Comparison of ENCODE assay signal across 8 cellular contexts in the genomic region with DNA sequence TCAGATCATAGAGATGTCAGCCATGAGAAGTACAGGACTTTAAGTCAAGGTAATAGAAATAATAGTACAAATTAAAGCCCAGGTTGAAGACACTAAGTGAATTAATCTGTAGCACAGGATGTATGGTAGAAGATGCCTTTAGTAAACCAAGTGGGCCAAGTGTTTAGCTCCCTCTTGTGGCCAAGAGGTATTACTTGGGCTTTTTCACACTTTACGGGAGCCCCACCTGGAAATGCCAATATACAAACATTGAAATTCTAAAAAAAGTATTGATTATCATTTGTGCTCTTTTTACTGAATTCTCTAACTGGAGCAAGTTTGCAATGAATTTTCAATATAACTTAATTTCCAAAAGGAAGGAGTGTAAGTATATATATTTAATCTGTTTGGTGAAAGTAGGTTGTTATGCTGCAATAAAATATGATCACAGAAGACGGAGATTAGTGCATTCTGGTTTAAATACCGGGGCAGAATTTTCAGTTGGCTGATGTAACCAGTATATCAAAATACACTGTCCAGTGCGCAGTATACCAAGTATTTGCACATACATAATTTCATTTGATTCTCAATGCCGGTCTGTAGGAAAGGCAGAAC.
DNase-seq lines count a peak whose midpoint lies in the region; ATAC-seq, FAIRE-seq and TF ChIP-seq lines count a peak whose summit lies in the region.

No MANE protein-coding gene starts in this region.

- H3K36me3 Mint-ChIP-seq in activated T-cell treated with anti-CD3 and anti-CD28 coated beads, Interleukin-2, amount 50 U/mL, for 24 hours (ENCODE audit: low read depth), result peaks cover 20% of the 10 kb centered on the region

- H3K79me2 ChIP-seq in OCI-LY7 (ENCODE audit: insufficient read depth, low read depth, low read length) (peaks cover 17% of the 10 kb centered on the region; the same call in 1 of the 2 replicates), K562 (ENCODE audit: control insufficient read depth, insufficient read depth, low read length) (no peaks in the 10 kb centered on the region)

- no peak overlapping the region for H3K4me2 ChIP-seq in OCI-LY7 (ENCODE audit: low read length)
- no peak overlapping the region for H3K4me2 ChIP-seq in K562 (ENCODE audit: insufficient read depth, low read length)

- H3K27me3 ChIP-seq in K562 (ENCODE audit: control insufficient read depth in 2 of 2, insufficient read depth in 2 of 2, low read length in 2 of 2) (no peaks in the 10 kb centered on the region), kidney epithelial cell (ENCODE audit: control insufficient read depth, insufficient read depth, low read length) (no peaks in the 10 kb centered on the region), transverse colon (no peaks in the 10 kb centered on the region)

- H4K20me1 ChIP-seq in OCI-LY7 (ENCODE audit: insufficient read depth, low read length), result no peaks in the 10 kb centered on the region
- no peaks in the 10 kb centered on the region for H4K20me1 ChIP-seq in K562 (replicated peaks; ENCODE audit: control insufficient read depth, insufficient read depth, low read length)

- peak overlapping the region; percentile 66 for H3K27ac Mint-ChIP-seq in activated T-cell treated with anti-CD3 and anti-CD28 coated beads, Interleukin-2, amount 50 U/mL, for 24 hours

- TF ChIP-seq EP300 in K562 (IDR thresholded peaks at IDR 0.05; ENCODE audit: low read length) (no peak), transverse colon (IDR thresholded peaks at IDR 0.05; ENCODE audit: low read depth) (no peak)

- H3K9me3 Mint-ChIP-seq in activated T-cell treated with anti-CD3 and anti-CD28 coated beads, Interleukin-2, amount 50 U/mL, for 24 hours, result no peaks in the 10 kb centered on the region

- no TSS peak for BruUV-seq in OCI-LY7 (replicated peaks; lab: Mats Ljungman, UMichigan)
- BruUV-seq in K562 (replicated peaks; lab: Mats Ljungman, UMichigan), result no TSS peak

- TF ChIP-seq CTCF in OCI-LY7 (conservative IDR thresholded peaks at IDR 0.05; ENCODE audit: low read length) (peak; percentile 99), K562 (IDR thresholded peaks at IDR 0.05 in 2 of 3, conservative IDR thresholded peaks at IDR 0.05 in 1 of 3; ENCODE audit: insufficient read depth in 2 of 3, low read depth in 1 of 3, low read length in 3 of 3) (peak; percentile 26 to 52 (median 51); a peak in 5 of 6 replicates), kidney epithelial cell (IDR thresholded peaks at IDR 0.05; ENCODE audit: insufficient read depth, low read length, poor library complexity, severe bottlenecking) (peak; percentile 81), transverse colon (IDR thresholded peaks at IDR 0.05) (peak; percentile 50 to 80 (median 72))

- no peak for DNase-seq in activated T-cell treated with anti-CD3 and anti-CD28 coated beads, Interleukin-2, amount 50 U/mL, for 24 hours
- DNase-seq in activated T-cell treated with anti-CD3 and anti-CD28 coated beads, Interleukin-2, amount 50 U/mL, for 48 hours, result no peak
- DNase-seq in OCI-LY7 (ENCODE audit: low spot score), result peak; percentile 83
- DNase-seq in K562 (ENCODE audit: extremely low read depth in 1 of 4, low spot score in 3 of 4), result peak; percentile 17 to 36 (median 34)
- peak; percentile 14 for DNase-seq in kidney epithelial cell (ENCODE audit: low read depth)
- DNase-seq in transverse colon, result peak; percentile 12

- H3K4me1 ChIP-seq in OCI-LY7 (ENCODE audit: insufficient read depth, low read length, poor library complexity, severe bottlenecking) (peaks cover 25% of the 10 kb centered on the region), K562 (replicated peaks in 1 of 2; ENCODE audit: control insufficient read depth in 2 of 2, insufficient read depth in 2 of 2, low read length in 2 of 2) (no peaks in the 10 kb centered on the region), transverse colon (no peaks in the 10 kb centered on the region)

- H3K36me3 ChIP-seq in OCI-LY7 (ENCODE audit: insufficient read depth, low read length) (no peaks in the 10 kb centered on the region; the same call in 1 of the 2 replicates), K562 (ENCODE audit: control insufficient read depth, insufficient read depth, low read length) (no peaks in the 10 kb centered on the region), kidney epithelial cell (ENCODE audit: control insufficient read depth, insufficient read depth, low read length) (no peaks in the 10 kb centered on the region), transverse colon (no peaks in the 10 kb centered on the region)

- H3K9me3 ChIP-seq in OCI-LY7 (ENCODE audit: low read length) (no peaks in the 10 kb centered on the region), K562 (replicated peaks; ENCODE audit: control insufficient read depth, insufficient read depth, low read depth, low read length) (no peaks in the 10 kb centered on the region), transverse colon (no peaks in the 10 kb centered on the region)

- no peak for TF ChIP-seq POLR2A in K562 (conservative IDR thresholded peaks at IDR 0.05)
- no peak for TF ChIP-seq POLR2A in transverse colon (IDR thresholded peaks at IDR 0.05)

- in situ Hi-C loops in K562 (cut with MboI) (no loop called here), transverse colon (cut with MboI; ENCODE audit: low pct_ligation_motif_present in 1 of 4, low pct_unique_long_range_greater_than_20kb in 1 of 4, low sequenced_read_pairs in 3 of 4) (no loop called here)

- no peaks in the 10 kb centered on the region for H3K9me2 ChIP-seq in OCI-LY7 (ENCODE audit: insufficient read depth, low read length)

- FAIRE-seq in K562 (lab: Jason Lieb, UNC), result no peak

- peaks cover 51% of the 10 kb centered on the region for H3K4me1 Mint-ChIP-seq in activated T-cell treated with anti-CD3 and anti-CD28 coated beads, Interleukin-2, amount 50 U/mL, for 24 hours (ENCODE audit: low read depth)

- intact Hi-C loops in OCI-LY7 (cut with micrococcal nuclease; ENCODE audit: unreplicated experiment), result loop anchor here (2.0 to 5.0 kb wide), 4 partner anchors 84 to 444 kb away; partner anchors contain the start of genes EMB and PARP8
- intact Hi-C loops in K562 (cut with micrococcal nuclease), result no loop called here
- intact Hi-C loops in transverse colon (cut with DNase I; ENCODE audit: low total_unique reads), result no loop called here

- POLR2A ChIA-PET in OCI-LY7 (lab: Charles Lee), result interaction anchor here (0.5 to 1.4 kb wide), 3 partner anchors 8 to 311 kb away, joined by 3 to 4 read pairs (median 3); no protein-coding TSS in a partner anchor
- POLR2A ChIA-PET in K562 (lab: Yijun Ruan, JAX), result no interaction called here

- no peak overlapping the region for H2AFZ ChIP-seq in OCI-LY7 (ENCODE audit: low read length)
- no peak overlapping the region for H2AFZ ChIP-seq in K562 (ENCODE audit: low read depth, low read length)

- ATAC-seq in GM21381 (IDR thresholded peaks at IDR 0.05; ENCODE audit: unreplicated experiment) (peak; percentile 94), HG03558 (IDR thresholded peaks at IDR 0.05; ENCODE audit: extremely low read depth, unreplicated experiment) (peak; percentile 70), K562 (peak; percentile 63; the same call in 2 of the 3 replicates)

- CTCF ChIA-PET in OCI-LY7 (lab: Charles Lee; ENCODE audit: unreplicated experiment) (no interaction called here), K562 (lab: Yijun Ruan, JAX; ENCODE audit: low intra/inter-chr PET ratio) (no interaction called here)

- H3K9ac ChIP-seq in K562 (ENCODE audit: insufficient read depth in 1 of 2, low read depth in 2 of 2, low read length in 2 of 2), result no peak overlapping the region

- H3K27ac ChIP-seq in OCI-LY7 (ENCODE audit: low read depth, low read length, poor library complexity, severe bottlenecking), result no peak overlapping the region
- H3K27ac ChIP-seq in K562 (ENCODE audit: extremely low read depth, low read depth, low read length), result no peak overlapping the region
- no peak overlapping the region for H3K27ac ChIP-seq in transverse colon

- no peak overlapping the region for H3K4me3 Mint-ChIP-seq in activated T-cell treated with anti-CD3 and anti-CD28 coated beads, Interleukin-2, amount 50 U/mL, for 24 hours

- no peaks in the 10 kb centered on the region for H3K9me1 ChIP-seq in K562 (ENCODE audit: control insufficient read depth, insufficient read depth, low read length)

- H3K27me3 Mint-ChIP-seq in activated T-cell treated with anti-CD3 and anti-CD28 coated beads, Interleukin-2, amount 50 U/mL, for 24 hours, result no peaks in the 10 kb centered on the region

- H3K4me3 ChIP-seq in OCI-LY7 (ENCODE audit: low read depth, low read length, poor library complexity, severe bottlenecking), result no peak overlapping the region
- no peak overlapping the region for H3K4me3 ChIP-seq in K562
- H3K4me3 ChIP-seq in kidney epithelial cell (ENCODE audit: low read depth, low read length), result no peak overlapping the region
- no peak overlapping the region for H3K4me3 ChIP-seq in transverse colon

- TF ChIP-seq RAD21 in K562 (CRISPR knock-in tag; conservative IDR thresholded peaks at IDR 0.05 in 1 of 2, IDR thresholded peaks at IDR 0.05 in 1 of 2), result peak; percentile 22 to 55; a peak in 2 of 4 replicates

- WGBS in K562 (ENCODE audit: insufficient coverage, low coverage, missing lambda C conversion rate), result 7% methylated on average over 5 of the region's 5 CpGs
- WGBS in transverse colon (ENCODE audit: low coverage in 1 of 2), 2 donors, result 50 to 55% methylated on average over 5 of the region's 5 CpGs

TF ChIP-seq in K562, 482 proteins besides CTCF, POLR2A, EP300 and RAD21 (continues in another document):
- TF ChIP-seq CHD4 (IDR thresholded peaks at IDR 0.05; ENCODE audit: insufficient read depth, insufficient replicate concordance, low read depth, low read length, poor library complexity, severe bottlenecking) (no peak), ZMIZ1 (IDR thresholded peaks at IDR 0.05; ENCODE audit: low read depth in 2 of 2, low read length in 2 of 2) (no peak)

Comparison
In these comparisons a context has a peak if more than half of its experiments do, and no peak if none do; other contexts are left out.
1. DNase-seq: peak in OCI-LY7 (single experiment), K562 (4 of 4), kidney epithelial cell (single experiment) and transverse colon (single experiment); none in activated T-cell treated with anti-CD3 and anti-CD28 coated beads, Interleukin-2, amount 50 U/mL, for 24 hours (single experiment) and activated T-cell treated with anti-CD3 and anti-CD28 coated beads, Interleukin-2, amount 50 U/mL, for 48 hours (0 of 2).
2. Peak in every context shown above with its lines, with median percentiles within 50 percentile points of each other: ATAC-seq and CTCF ChIP-seq.